28 cellular contexts compared by ENCODE assay signal in genomic region chr2:182894174-182894573, GRCh38. TPM values are rescaled to one million over a fixed set of nuclear protein-coding genes. Genes with fewer than 3 reads are reported as not detected.
DNase-seq lines count a peak whose midpoint lies in the region; TF ChIP-seq lines count a peak whose summit lies in the region.
"Had no signal": no experiment of that assay in that cellular context is flagged by ENCODE, and none has a peak within 500 bp of the region (broad histone marks: within the 10 kb centered on the region; RNA-seq: fewer than 3 reads in every experiment).

No MANE protein-coding gene starts in this region.

- CTCF ChIA-PET in activated CD4-positive, alpha-beta T cell treated with anti-CD3 and anti-CD28 coated beads, Interleukin-2, amount 10 ng/mL, durations not matched to agents 7 days and 5 days (lab: Charles Lee), result no interaction called here

- H3K27ac Mint-ChIP-seq in activated T-helper 2 cell treated with anti-CD3 and anti-CD28 coated beads, Interferon-gamma antibody, Interleukin-2, Interleukin-4, amounts not matched to agents 10 μg/mL and 5 μg/mL and 100 μg/mL, durations not matched to agents 14 hours and 24 hours and 36 hours, result no peak overlapping the region
- H3K27ac Mint-ChIP-seq in activated CD4-positive, alpha-beta T cell treated with anti-CD3 and anti-CD28 coated beads, Interleukin-2, amount 10 ng/mL, durations not matched to agents 7 days and 5 days, result no peak overlapping the region
- H3K27ac Mint-ChIP-seq: activated naive CD4-positive, alpha-beta T cell treated with anti-CD3 and anti-CD28 coated beads, Interleukin-2, amount 50 U/mL, for 24 hours; activated T-helper 17 cell treated with anti-CD3 and anti-CD28 coated beads, Interleukin-2, amount 50 U/mL, for 72 hours; IgD-negative memory B cell; nephron progenitor cell; T-helper 2 cell treated with Interferon-gamma antibody and Interleukin-4, amounts not matched to agents 5 μg/mL and 100 μg/mL, for 36 hours had no signal

- no peak for TF ChIP-seq CTCF in coronary artery (IDR thresholded peaks at IDR 0.05)
- peak in 1 of 2 experiments; percentile 17 for TF ChIP-seq CTCF in tibial artery (IDR thresholded peaks at IDR 0.05)

- H2AK5ac ChIP-seq in neuronal stem cell (ENCODE audit: low read depth, low read length), result no peak overlapping the region

- no CpG with 5 or more reads among the region's 9 CpGs for WGBS in neuronal stem cell (ENCODE audit: extremely low coverage in 2 of 2, insufficient read length in 2 of 2, insufficient replicate concordance in 1 of 2), 2 donors

- H3K9me3 Mint-ChIP-seq in activated T-helper 2 cell treated with anti-CD3 and anti-CD28 coated beads, Interferon-gamma antibody, Interleukin-2, Interleukin-4, amounts not matched to agents 10 μg/mL and 5 μg/mL and 100 μg/mL, durations not matched to agents 14 hours and 24 hours and 36 hours, result no peaks in the 10 kb centered on the region
- H3K9me3 Mint-ChIP-seq in activated CD4-positive, alpha-beta T cell treated with anti-CD3 and anti-CD28 coated beads, Interleukin-2, amount 10 ng/mL, durations not matched to agents 7 days and 5 days, result no peaks in the 10 kb centered on the region
- H3K9me3 Mint-ChIP-seq: activated naive CD4-positive, alpha-beta T cell treated with anti-CD3 and anti-CD28 coated beads, Interleukin-2, amount 50 U/mL, for 24 hours; activated T-helper 17 cell treated with anti-CD3 and anti-CD28 coated beads, Interleukin-2, amount 50 U/mL, for 72 hours; IgD-negative memory B cell; T-helper 2 cell treated with Interferon-gamma antibody and Interleukin-4, amounts not matched to agents 5 μg/mL and 100 μg/mL, for 36 hours had no signal

- H2BK12ac ChIP-seq in neuronal stem cell (ENCODE audit: low read length), result no peak overlapping the region

- H3K4me3 Mint-ChIP-seq in activated T-helper 2 cell treated with anti-CD3 and anti-CD28 coated beads, Interferon-gamma antibody, Interleukin-2, Interleukin-4, amounts not matched to agents 10 μg/mL and 5 μg/mL and 100 μg/mL, durations not matched to agents 14 hours and 24 hours and 36 hours (ENCODE audit: low read depth), result no peak overlapping the region
- H3K4me3 Mint-ChIP-seq in activated CD4-positive, alpha-beta T cell treated with anti-CD3 and anti-CD28 coated beads, Interleukin-2, amount 10 ng/mL, durations not matched to agents 7 days and 5 days, result no peak overlapping the region
- H3K4me3 Mint-ChIP-seq: activated naive CD4-positive, alpha-beta T cell treated with anti-CD3 and anti-CD28 coated beads, Interleukin-2, amount 50 U/mL, for 24 hours; activated T-helper 17 cell treated with anti-CD3 and anti-CD28 coated beads, Interleukin-2, amount 50 U/mL, for 72 hours; IgD-negative memory B cell; nephron progenitor cell; T-helper 2 cell treated with Interferon-gamma antibody and Interleukin-4, amounts not matched to agents 5 μg/mL and 100 μg/mL, for 36 hours had no signal

- no peaks in the 10 kb centered on the region for H3K4me1 ChIP-seq in neuronal stem cell (ENCODE audit: control insufficient read depth in 2 of 2, insufficient read depth in 1 of 2, low read depth in 1 of 2, low read length in 2 of 2)
- peaks cover 0 to 48% (median 15%) of the 10 kb centered on the region in 4 donors for H3K4me1 ChIP-seq in tibial artery
- H3K4me1 ChIP-seq: pancreas, upper lobe of left lung had no signal

- H3K4me2 ChIP-seq in neuronal stem cell (ENCODE audit: insufficient read depth, low read length, poor library complexity, severe bottlenecking), result no peak overlapping the region
- H3K4me2 ChIP-seq: hepatocyte had no signal

- POLR2A ChIA-PET in activated CD4-positive, alpha-beta T cell treated with anti-CD3 and anti-CD28 coated beads, Interleukin-2, amount 10 ng/mL, durations not matched to agents 7 days and 5 days (lab: Charles Lee), result no interaction called here

- H4K91ac ChIP-seq in neuronal stem cell (ENCODE audit: low read depth, low read length, poor library complexity), result no peak overlapping the region

- no peak overlapping the region for H3K18ac ChIP-seq in neuronal stem cell (ENCODE audit: low read length)

- no peak overlapping the region for H2BK5ac ChIP-seq in neuronal stem cell (ENCODE audit: low read length)

- no peak overlapping the region for H2BK120ac ChIP-seq in neuronal stem cell (ENCODE audit: low read depth, low read length)

- H3K9ac ChIP-seq in SK-N-MC (ENCODE audit: insufficient read length) (no peak overlapping the region), neuronal stem cell (ENCODE audit: low read depth, low read length, poor library complexity) (no peak overlapping the region)

- H3K36me3 ChIP-seq in SK-N-MC (ENCODE audit: insufficient read depth, low read length) (no peaks in the 10 kb centered on the region; the same call in 1 of the 2 replicates), neuronal stem cell (replicated peaks in 1 of 2; ENCODE audit: control insufficient read depth in 2 of 2, insufficient read depth in 2 of 2, low read length in 2 of 2) (no peaks in the 10 kb centered on the region), tibial artery (no peaks in the 10 kb centered on the region)
- H3K36me3 ChIP-seq: gastrocnemius medialis, pancreas, upper lobe of left lung had no signal

- no peak overlapping the region for H4K8ac ChIP-seq in neuronal stem cell (ENCODE audit: low read depth, low read length)

- H3K9me3 ChIP-seq in SK-N-MC (ENCODE audit: low read depth, low read length), result no peaks in the 10 kb centered on the region
- peaks cover 0 to 9% of the 10 kb centered on the region in 2 donors for H3K9me3 ChIP-seq in neuronal stem cell (replicated peaks in 1 of 2; ENCODE audit: control insufficient read depth in 2 of 2, insufficient read depth in 1 of 2, low read depth in 1 of 2, low read length in 2 of 2)
- H3K9me3 ChIP-seq in tibial artery, result no peaks in the 10 kb centered on the region
- H3K9me3 ChIP-seq: gastrocnemius medialis, pancreas, upper lobe of left lung had no signal

- H3K4me3 ChIP-seq in SK-N-MC (no peak overlapping the region), coronary artery (no peak overlapping the region), neuronal stem cell (ENCODE audit: low read length in 2 of 2) (no peak overlapping the region), tibial artery (no peak overlapping the region)
- H3K4me3 ChIP-seq: gastrocnemius medialis, hepatocyte, pancreas, upper lobe of left lung had no signal

- DNase-seq in SK-N-MC (ENCODE audit: low read depth, low spot score) (no peak), coronary artery (ENCODE audit: low spot score) (peak; percentile 74), neuronal stem cell (ENCODE audit: low spot score) (no peak), tibial artery (peak; percentile 35 to 76), NCI-H345 treated with DMSO at 0.1 percent for 48 hours (lab: John Stamatoyannopoulos, UW; ENCODE audit: unreplicated experiment) (no peak)
- no peak for DNase-seq in activated T-helper 2 cell treated with anti-CD3 and anti-CD28 coated beads, Interferon-gamma antibody, Interleukin-2, Interleukin-4, amounts not matched to agents 10 μg/mL and 5 μg/mL and 100 μg/mL, durations not matched to agents 14 hours and 24 hours and 36 hours (ENCODE audit: low spot score)
- DNase-seq in activated CD4-positive, alpha-beta T cell treated with anti-CD3 and anti-CD28 coated beads, Interleukin-2, amount 10 ng/mL, durations not matched to agents 7 days and 5 days, result no peak
- DNase-seq: anterior cingulate cortex; central memory CD4-positive, alpha-beta T cell; COR-L47; DMS53; gastrocnemius medialis; GDM1; mammary epithelial cell; NCI-H1092 treated with DMSO at 0.1 percent for 48 hours; NCI-H1694 treated with DMSO at 0.1 percent for 48 hours; nephron progenitor cell; SIG-M5; stimulated activated CD8-positive, alpha-beta memory T cell treated with anti-CD3 and anti-CD28 coated beads, Interleukin-4, amount 100 ng/mL, for 48 hours had no signal

- H3K4ac ChIP-seq in neuronal stem cell (ENCODE audit: low read length), result no peak overlapping the region

- H2AFZ ChIP-seq in neuronal stem cell (ENCODE audit: low read length), result no peak overlapping the region
- H2AFZ ChIP-seq: hepatocyte had no signal

- H3K27me3 Mint-ChIP-seq in activated T-helper 2 cell treated with anti-CD3 and anti-CD28 coated beads, Interferon-gamma antibody, Interleukin-2, Interleukin-4, amounts not matched to agents 10 μg/mL and 5 μg/mL and 100 μg/mL, durations not matched to agents 14 hours and 24 hours and 36 hours (ENCODE audit: low read depth), result peaks cover 5% of the 10 kb centered on the region
- H3K27me3 Mint-ChIP-seq in activated CD4-positive, alpha-beta T cell treated with anti-CD3 and anti-CD28 coated beads, Interleukin-2, amount 10 ng/mL, durations not matched to agents 7 days and 5 days, result peaks cover 7% of the 10 kb centered on the region
- H3K27me3 Mint-ChIP-seq: activated T-helper 17 cell treated with anti-CD3 and anti-CD28 coated beads, Interleukin-2, amount 50 U/mL, for 72 hours; IgD-negative memory B cell had no signal

- no peak overlapping the region for H2BK15ac ChIP-seq in neuronal stem cell (ENCODE audit: low read length)

- H3K23ac ChIP-seq in neuronal stem cell (ENCODE audit: low read depth, low read length, poor library complexity), result peak overlapping the region; percentile 9

- 0 out of 2 replicates have a peak overlapping the region, but pooled peaks have one; percentile 23 for H3K27ac ChIP-seq in SK-N-MC
- H3K27ac ChIP-seq in coronary artery, result peak overlapping the region; percentile 45 to 89
- H3K27ac ChIP-seq in neuronal stem cell (replicated peaks; ENCODE audit: low read length), result no peak overlapping the region
- H3K27ac ChIP-seq in tibial artery, result peak overlapping the region; percentile 34 to 67
- H3K27ac ChIP-seq: C4-2B, gastrocnemius medialis, hepatocyte, pancreas, upper lobe of left lung had no signal

- no peaks in the 10 kb centered on the region for H3K79me1 ChIP-seq in neuronal stem cell (ENCODE audit: low read depth, low read length)

- no peaks in the 10 kb centered on the region for H3K4me1 Mint-ChIP-seq in activated T-helper 2 cell treated with anti-CD3 and anti-CD28 coated beads, Interferon-gamma antibody, Interleukin-2, Interleukin-4, amounts not matched to agents 10 μg/mL and 5 μg/mL and 100 μg/mL, durations not matched to agents 14 hours and 24 hours and 36 hours (ENCODE audit: low read depth)
- H3K4me1 Mint-ChIP-seq in activated CD4-positive, alpha-beta T cell treated with anti-CD3 and anti-CD28 coated beads, Interleukin-2, amount 10 ng/mL, durations not matched to agents 7 days and 5 days, result no peaks in the 10 kb centered on the region
- H3K4me1 Mint-ChIP-seq: activated naive CD4-positive, alpha-beta T cell treated with anti-CD3 and anti-CD28 coated beads, Interleukin-2, amount 50 U/mL, for 24 hours; activated T-helper 17 cell treated with anti-CD3 and anti-CD28 coated beads, Interleukin-2, amount 50 U/mL, for 72 hours; IgD-negative memory B cell had no signal

- intact Hi-C loops in tibial artery (cut with DNase I; ENCODE audit: low total_unique reads), result no loop called here
- intact Hi-C loops in activated T-helper 2 cell treated with anti-CD3 and anti-CD28 coated beads, Interferon-gamma antibody, Interleukin-2, Interleukin-4, amounts not matched to agents 10 μg/mL and 5 μg/mL and 100 μg/mL, durations not matched to agents 14 hours and 24 hours and 36 hours (cut with micrococcal nuclease), result no loop called here

- H3K36me3 Mint-ChIP-seq in activated T-helper 2 cell treated with anti-CD3 and anti-CD28 coated beads, Interferon-gamma antibody, Interleukin-2, Interleukin-4, amounts not matched to agents 10 μg/mL and 5 μg/mL and 100 μg/mL, durations not matched to agents 14 hours and 24 hours and 36 hours (ENCODE audit: low read depth), result no peaks in the 10 kb centered on the region
- no peaks in the 10 kb centered on the region for H3K36me3 Mint-ChIP-seq in activated CD4-positive, alpha-beta T cell treated with anti-CD3 and anti-CD28 coated beads, Interleukin-2, amount 10 ng/mL, durations not matched to agents 7 days and 5 days (ENCODE audit: low read depth)
- H3K36me3 Mint-ChIP-seq: activated naive CD4-positive, alpha-beta T cell treated with anti-CD3 and anti-CD28 coated beads, Interleukin-2, amount 50 U/mL, for 24 hours; IgD-negative memory B cell had no signal

- no peak overlapping the region for H3K14ac ChIP-seq in neuronal stem cell (ENCODE audit: low read length)

- H3K27me3 ChIP-seq in neuronal stem cell (ENCODE audit: control insufficient read depth in 3 of 3, insufficient read depth in 3 of 3, low read depth in 1 of 3, low read length in 3 of 3) (no peaks in the 10 kb centered on the region), tibial artery (no peaks in the 10 kb centered on the region)
- H3K27me3 ChIP-seq: gastrocnemius medialis, hepatocyte, pancreas, upper lobe of left lung had no signal

RNA-seq across cellular contexts. Expression of gene FRZB, which starts 27.7 kb away (rescaled TPM):
- 146 TPM for polyA plus RNA-seq in neuronal stem cell (2013, experiment 1 of 2)
- polyA plus RNA-seq in neuronal stem cell (2013, experiment 2 of 2), result 146 TPM
- total RNA-seq in activated T-helper 2 cell treated with anti-CD3 and anti-CD28 coated beads, Interferon-gamma antibody, Interleukin-2, Interleukin-4, amounts not matched to agents 10 μg/mL and 5 μg/mL and 100 μg/mL, durations not matched to agents 14 hours and 24 hours and 36 hours, result not detected in 2 replicates
- total RNA-seq in activated CD4-positive, alpha-beta T cell treated with anti-CD3 and anti-CD28 coated beads, Interleukin-2, amount 10 ng/mL, durations not matched to agents 7 days and 5 days, result not detected
- total RNA-seq: activated T-helper 17 cell treated with anti-CD3 and anti-CD28 coated beads, Interleukin-2, amount 50 U/mL, for 72 hours; NCI-H460 had no signal
- polyA plus RNA-seq: mammary epithelial cell had no signal

Comparison
In these comparisons a context has a peak if more than half of its experiments do, and no peak if none do; other contexts are left out.
1. DNase-seq: peak in coronary artery (single experiment) and tibial artery (2 of 2); none in SK-N-MC (single experiment), neuronal stem cell (single experiment), NCI-H345 treated with DMSO at 0.1 percent for 48 hours (single experiment), activated T-helper 2 cell treated with anti-CD3 and anti-CD28 coated beads, Interferon-gamma antibody, Interleukin-2, Interleukin-4, amounts not matched to agents 10 μg/mL and 5 μg/mL and 100 μg/mL, durations not matched to agents 14 hours and 24 hours and 36 hours (single experiment) and activated CD4-positive, alpha-beta T cell treated with anti-CD3 and anti-CD28 coated beads, Interleukin-2, amount 10 ng/mL, durations not matched to agents 7 days and 5 days (single experiment).